In the genomic region with DNA sequence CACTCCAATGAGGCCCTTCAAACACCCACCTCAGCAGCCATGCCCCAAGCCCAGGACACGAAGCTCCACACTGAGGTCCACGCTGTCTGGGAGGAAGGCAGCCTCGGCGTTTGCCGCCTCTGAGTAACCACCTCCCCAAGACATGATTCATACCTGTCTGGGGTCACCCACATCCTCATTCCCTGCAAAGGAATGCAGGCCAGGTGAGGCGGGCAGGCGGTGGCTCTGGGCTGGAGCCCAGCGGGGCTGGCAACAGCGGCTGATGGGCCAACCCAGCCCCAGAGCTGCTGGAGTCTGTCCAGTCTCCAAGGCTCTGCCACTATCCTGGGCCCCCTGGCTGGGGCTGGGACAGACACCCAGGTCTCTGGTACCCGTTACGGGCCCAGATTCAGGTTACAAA, we compare ENCODE assay signal across 17 cellular contexts. TPM values are rescaled to one million over a fixed set of nuclear protein-coding genes. Genes with fewer than 3 reads are reported as not detected.
DNase-seq lines count a peak whose midpoint lies in the region; ATAC-seq and TF ChIP-seq lines count a peak whose summit lies in the region.
"Had no signal": no experiment of that assay in that cellular context is flagged by ENCODE, and none has a peak within 500 bp of the region (broad histone marks: within the 10 kb centered on the region; RNA-seq: fewer than 3 reads in every experiment).

No MANE protein-coding gene starts in this region.

- H3K79me2 ChIP-seq in H9 (ENCODE audit: insufficient read depth, low read length): peaks cover 64% of the 10 kb centered on the region; the same call in 1 of the 2 replicates

- H3K27me3 ChIP-seq in H9 (ENCODE audit: insufficient read depth, low read length) (no peaks in the 10 kb centered on the region), thoracic aorta (replicated peaks; ENCODE audit: insufficient read depth) (no peaks in the 10 kb centered on the region)
- H3K27me3 ChIP-seq: gastroesophageal sphincter, right atrium auricular region had no signal

- H3T11ph ChIP-seq in H9 (ENCODE audit: low read length): no peak overlapping the region

- H3K14ac ChIP-seq in H9 (ENCODE audit: insufficient read depth, low read length): peak overlapping the region; percentile 48; the same call in 1 of the 2 replicates

- H3K4me1 Mint-ChIP-seq in H9: peaks cover 38 to 71% of the 10 kb centered on the region in 2 experiments

- no peak overlapping the region for H3K4me3 ChIP-seq in thoracic aorta
- H3K4me3 ChIP-seq: gastroesophageal sphincter, right atrium auricular region had no signal

- H3K27ac Mint-ChIP-seq in H9: peak overlapping the region in 2 of 3 experiments; percentile 90 to 94; a peak in 2 of 7 replicates
- H3K27ac Mint-ChIP-seq: activated T-helper 17 cell treated with anti-CD3 and anti-CD28 coated beads, Interleukin-2, amount 50 U/mL, for 72 hours had no signal

- H3K9ac ChIP-seq in H9 (ENCODE audit: extremely low read depth, insufficient read length, low read length): no peak overlapping the region

- H3K4me1 ChIP-seq in H9 (ENCODE audit: insufficient read depth, low read length): peaks cover 2% of the 10 kb centered on the region; the same call in 1 of the 2 replicates
- peaks cover 57 to 100% of the 10 kb centered on the region in 2 donors for H3K4me1 ChIP-seq in thoracic aorta (ENCODE audit: control insufficient read depth in 1 of 2, low read depth in 2 of 2)

- no peak overlapping the region for H3K18ac ChIP-seq in H9 (ENCODE audit: insufficient read length, low read depth, low read length)

- no peak overlapping the region for H3K27ac ChIP-seq in H9 (ENCODE audit: insufficient read length, low read depth, low read length)
- peak overlapping the region; percentile 96 for H3K27ac ChIP-seq in RWPE1
- peak overlapping the region; percentile 22 to 55 for H3K27ac ChIP-seq in thoracic aorta
- H3K27ac ChIP-seq: right atrium auricular region had no signal

- POLR2A ChIA-PET in RWPE1 (lab: Yijun Ruan, JAX; ENCODE audit: low non-redundant PET): interaction anchor here (1.0 to 3.1 kb wide), 3 partner anchors 13 to 54 kb away, joined by 3 to 18 read pairs (median 8); partner anchors contain the start of gene PMEPA1

- H3K23ac ChIP-seq in H9 (ENCODE audit: insufficient read length, low read depth, low read length): no peak overlapping the region

- CTCF ChIA-PET in RWPE1 (lab: Yijun Ruan, JAX): interaction anchor here (0.6 to 3.1 kb wide), 3 partner anchors 13 to 191 kb away, joined by 5 to 10 read pairs (median 6); no protein-coding TSS in a partner anchor

- H2BK12ac ChIP-seq in H9 (ENCODE audit: insufficient read length, low read depth, low read length): no peak overlapping the region

- H3K36me3 Mint-ChIP-seq in H9 (ENCODE audit: insufficient read depth in 1 of 3, low read depth in 3 of 3): no peaks in the 10 kb centered on the region; a peak in 1 of 7 replicates
- H3K36me3 Mint-ChIP-seq: CD8-positive, alpha-beta memory T cell; naive thymus-derived CD8-positive, alpha-beta T cell had no signal

- no peak overlapping the region for H3K4me2 ChIP-seq in H9 (ENCODE audit: insufficient read depth, insufficient read length, low read length)

- H3K79me1 ChIP-seq in H9 (ENCODE audit: insufficient read depth, low read depth, low read length, poor library complexity, severe bottlenecking): peaks cover 16% of the 10 kb centered on the region

- no peak overlapping the region for H3K4me3 Mint-ChIP-seq in H9
- H3K4me3 Mint-ChIP-seq: activated T-helper 17 cell treated with anti-CD3 and anti-CD28 coated beads, Interleukin-2, amount 50 U/mL, for 72 hours; CD8-positive, alpha-beta memory T cell; naive thymus-derived CD8-positive, alpha-beta T cell had no signal

- H2BK120ac ChIP-seq in H9 (ENCODE audit: low read depth, low read length, poor library complexity, severe bottlenecking): no peak overlapping the region

- no peaks in the 10 kb centered on the region for H4K20me1 ChIP-seq in H9 (ENCODE audit: control insufficient read depth, insufficient read depth, insufficient read length)

- no peak overlapping the region for H4K8ac ChIP-seq in H9 (replicated peaks; ENCODE audit: insufficient read length, low read depth, low read length)

- ATAC-seq in thoracic aorta (ENCODE audit: insufficient number of reproducible peaks, low FRiP score, low read depth) (no peak), HG02763 (IDR thresholded peaks at IDR 0.05; ENCODE audit: unreplicated experiment) (no peak), GM18502 (IDR thresholded peaks at IDR 0.05; ENCODE audit: poor library complexity, unreplicated experiment) (no peak), GM18873 (IDR thresholded peaks at IDR 0.05; ENCODE audit: low FRiP score, unreplicated experiment) (no peak)
- ATAC-seq: activated T-helper 17 cell treated with anti-CD3 and anti-CD28 coated beads, Interleukin-2, amount 50 U/mL, for 72 hours; gastroesophageal sphincter had no signal

- H3K4ac ChIP-seq in H9 (ENCODE audit: low read depth, low read length): no peak overlapping the region

- WGBS in H9 (ENCODE audit: extremely low coverage, insufficient read length, low lambda C conversion rate): no CpG with 5 or more reads among the region's 11 CpGs

- TF ChIP-seq CTCF in H9 (conservative IDR thresholded peaks at IDR 0.05): no peak
- TF ChIP-seq CTCF in RWPE1 (conservative IDR thresholded peaks at IDR 0.05; ENCODE audit: low read depth): no peak
- TF ChIP-seq CTCF in thoracic aorta (IDR thresholded peaks at IDR 0.05): no peak

- H4K91ac ChIP-seq in H9 (ENCODE audit: insufficient read length, low read depth, low read length): no peak overlapping the region

- no peak overlapping the region for H2AFZ ChIP-seq in H9 (ENCODE audit: low read length)

- no peak overlapping the region for H3K56ac ChIP-seq in H9 (ENCODE audit: insufficient read length, low read depth, low read length)

- no peaks in the 10 kb centered on the region for H3K27me3 Mint-ChIP-seq in H9 (ENCODE audit: low read depth)
- H3K27me3 Mint-ChIP-seq: activated T-helper 17 cell treated with anti-CD3 and anti-CD28 coated beads, Interleukin-2, amount 50 U/mL, for 72 hours; naive thymus-derived CD8-positive, alpha-beta T cell had no signal

- no peak overlapping the region for H2BK5ac ChIP-seq in H9 (ENCODE audit: insufficient read length, low read length)

- H3K23me2 ChIP-seq in H9 (ENCODE audit: insufficient read length, low read depth, low read length, poor library complexity, severe bottlenecking): no peaks in the 10 kb centered on the region

- DNase-seq in H9 (no peak), RWPE1 (ENCODE audit: low spot score) (peak; percentile 97), iris pigment epithelial cell (ENCODE audit: low read depth) (peak; percentile 28), thoracic aorta (ENCODE audit: low spot score) (no peak)
- DNase-seq: activated CD4-positive, alpha-beta T cell treated with anti-CD3 and anti-CD28 coated beads for 4 hours; anterior cingulate cortex; CD8-positive, alpha-beta memory T cell; effector CD4-positive, alpha-beta T cell; IMR-90; naive thymus-derived CD8-positive, alpha-beta T cell; stimulated activated CD4-positive, alpha-beta T cell treated with anti-CD3 and anti-CD28 coated beads, Interleukin-4, amount 100 ng/mL, for 1 hour had no signal

- no peak overlapping the region for H2AK5ac ChIP-seq in H9 (ENCODE audit: insufficient read length, low read length)

- H3K9me3 Mint-ChIP-seq in H9: no peaks in the 10 kb centered on the region
- H3K9me3 Mint-ChIP-seq: activated T-helper 17 cell treated with anti-CD3 and anti-CD28 coated beads, Interleukin-2, amount 50 U/mL, for 72 hours; CD8-positive, alpha-beta memory T cell; naive thymus-derived CD8-positive, alpha-beta T cell had no signal

- H2BK20ac ChIP-seq in H9 (ENCODE audit: low read depth, low read length, poor library complexity, severe bottlenecking): no peak overlapping the region

- no peak overlapping the region for H4K5ac ChIP-seq in H9 (ENCODE audit: insufficient read length, low read depth, low read length)

- H3K9me3 ChIP-seq in H9 (ENCODE audit: control insufficient read depth, low read depth, low read length) (no peaks in the 10 kb centered on the region), thoracic aorta (no peaks in the 10 kb centered on the region)
- H3K9me3 ChIP-seq: gastroesophageal sphincter, right atrium auricular region had no signal

- no peaks in the 10 kb centered on the region for H3K36me3 ChIP-seq in thoracic aorta
- H3K36me3 ChIP-seq: gastroesophageal sphincter, right atrium auricular region had no signal

- no peak overlapping the region for H2BK15ac ChIP-seq in H9 (ENCODE audit: low read depth, low read length)

RNA-seq across cellular contexts. Expression of gene PMEPA1, which starts 14.8 kb away (rescaled TPM):
- total RNA-seq in H9 (2021): 34.6 and 35.7 TPM in 2 replicates
- total RNA-seq in thoracic aorta: 100 to 1,000 TPM in 1 of 2 donors, 10 to 100 TPM in 1; 68.4 to 104 TPM

Comparison
In these comparisons a context has a peak if more than half of its experiments do, and no peak if none do; other contexts are left out.
1. DNase-seq: peak in RWPE1 (single experiment) and iris pigment epithelial cell (single experiment); none in H9 (single experiment) and thoracic aorta (single experiment).